In the genomic region with DNA sequence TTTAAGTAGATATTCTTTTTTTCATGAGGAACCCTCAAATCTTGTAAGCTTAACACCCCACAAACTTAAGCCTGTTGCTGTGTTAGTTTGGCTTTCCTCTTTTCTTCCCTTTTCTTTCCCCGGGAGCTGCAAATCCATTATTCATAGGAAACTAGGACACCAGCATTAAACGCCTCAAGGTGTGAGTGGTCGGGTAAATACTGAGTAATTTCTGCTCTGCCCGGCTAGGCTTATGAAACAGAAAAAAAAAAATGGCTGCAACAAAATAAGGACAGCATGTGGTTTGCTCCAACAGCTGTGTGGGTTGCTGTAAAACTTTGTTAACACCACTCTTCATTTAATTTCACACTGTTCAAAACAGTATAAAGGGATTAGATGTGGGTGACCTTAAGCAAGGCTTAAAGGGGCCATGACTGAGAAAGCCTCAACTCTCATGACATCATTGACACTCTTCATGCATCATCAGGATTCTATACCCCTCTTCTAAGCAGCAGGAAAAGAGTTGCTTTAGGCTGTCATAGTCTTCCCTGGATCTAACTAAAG, we compare ENCODE assay signal across 13 cellular contexts.
"Had no signal": no experiment of that assay in that cellular context is flagged by ENCODE, and none has a peak within 500 bp of the region (broad histone marks: within the 10 kb centered on the region; RNA-seq: fewer than 3 reads in every experiment).

No MANE protein-coding gene starts in this region.

- H3K4me1 ChIP-seq: breast epithelium, tibial artery had no signal

- ATAC-seq: activated CD4-positive, CD25-positive, alpha-beta regulatory T cell treated with anti-CD3 and anti-CD28 coated beads, Interleukin-2, amount 50 U/mL, for 24 hours; mucosa of descending colon had no signal

- H3K36me3 ChIP-seq: breast epithelium, tibial artery had no signal

- H3K27me3 Mint-ChIP-seq: activated naive CD8-positive, alpha-beta T cell treated with anti-CD3 and anti-CD28 coated beads, Interleukin-2, amount 10 ng/mL, durations not matched to agents 7 days and 5 days had no signal

- H3K27me3 ChIP-seq: breast epithelium, tibial artery had no signal

- H3K27ac Mint-ChIP-seq: activated naive CD8-positive, alpha-beta T cell treated with anti-CD3 and anti-CD28 coated beads, Interleukin-2, amount 10 ng/mL, durations not matched to agents 7 days and 5 days; T-helper 2 cell treated with Interferon-gamma antibody and Interleukin-4, amounts not matched to agents 5 μg/mL and 100 μg/mL, for 36 hours had no signal

- H3K4me3 ChIP-seq: breast epithelium, mucosa of descending colon, tibial artery had no signal

- DNase-seq: activated gamma-delta T cell treated with Interleukin-2 at 50 U/mL for 16 hours; activated naive CD8-positive, alpha-beta T cell treated with anti-CD3 and anti-CD28 coated beads, Interleukin-2, amount 10 ng/mL, durations not matched to agents 7 days and 5 days; activated T-cell treated with anti-CD3 and anti-CD28 coated beads, Interleukin-2, amount 50 U/mL, for 48 hours; aorta; foreskin melanocyte; head of caudate nucleus; mucosa of descending colon; stimulated activated CD4-positive, alpha-beta T cell treated with anti-CD3 and anti-CD28 coated beads, Interleukin-4, amount 100 ng/mL, for 24 hours; SW 1271; tibial artery had no signal

- H3K9me3 ChIP-seq: breast epithelium, mucosa of descending colon, tibial artery had no signal

- H3K27ac ChIP-seq: breast epithelium, tibial artery had no signal

- H3K9me3 Mint-ChIP-seq: activated naive CD8-positive, alpha-beta T cell treated with anti-CD3 and anti-CD28 coated beads, Interleukin-2, amount 10 ng/mL, durations not matched to agents 7 days and 5 days; T-helper 2 cell treated with Interferon-gamma antibody and Interleukin-4, amounts not matched to agents 5 μg/mL and 100 μg/mL, for 36 hours had no signal

- H3K4me3 Mint-ChIP-seq: activated naive CD8-positive, alpha-beta T cell treated with anti-CD3 and anti-CD28 coated beads, Interleukin-2, amount 10 ng/mL, durations not matched to agents 7 days and 5 days; T-helper 2 cell treated with Interferon-gamma antibody and Interleukin-4, amounts not matched to agents 5 μg/mL and 100 μg/mL, for 36 hours had no signal
